In the genomic region with DNA sequence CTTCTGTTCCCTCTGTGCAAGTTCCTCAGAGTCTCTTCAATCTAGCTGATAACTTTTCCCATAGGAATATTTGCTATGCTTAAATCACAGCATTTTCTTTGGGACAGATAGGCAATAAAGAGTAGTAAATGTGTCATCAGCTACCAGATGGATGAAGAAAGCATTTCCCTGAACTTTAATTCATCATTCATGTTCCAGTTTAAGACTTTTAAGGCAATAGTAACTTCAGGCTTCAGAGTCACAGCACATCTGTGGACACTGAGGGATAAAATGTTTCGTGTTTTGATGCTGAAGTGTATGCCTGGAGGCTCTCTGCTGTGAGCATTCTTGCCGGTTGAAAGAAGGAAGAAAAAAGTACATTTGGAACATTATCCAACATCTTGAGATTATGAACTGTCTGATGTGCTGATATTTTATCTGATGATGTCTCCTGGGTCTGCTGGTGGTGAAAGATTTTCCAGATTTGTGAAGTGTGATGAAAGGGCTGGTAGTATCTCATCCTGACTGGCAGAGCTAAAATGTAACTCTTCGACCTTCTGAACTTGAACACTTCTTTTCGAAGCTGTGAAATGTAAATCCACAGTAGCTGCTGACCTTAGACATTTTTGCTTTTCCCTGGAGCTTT, we compare ENCODE assay signal across 21 cellular contexts.
DNase-seq lines count a peak whose midpoint lies in the region; ATAC-seq and TF ChIP-seq lines count a peak whose summit lies in the region.
"Had no signal": no experiment of that assay in that cellular context is flagged by ENCODE, and none has a peak within 500 bp of the region (broad histone marks: within the 10 kb centered on the region; RNA-seq: fewer than 3 reads in every experiment).

No MANE protein-coding gene starts in this region.

- no peaks in the 10 kb centered on the region for H3K9me3 Mint-ChIP-seq in brain
- H3K9me3 Mint-ChIP-seq: activated CD4-positive, alpha-beta T cell treated with anti-CD3 and anti-CD28 coated beads, Interleukin-2, amount 10 ng/mL, durations not matched to agents 7 days and 5 days; activated naive CD4-positive, alpha-beta T cell treated with anti-CD3 and anti-CD28 coated beads, Interleukin-2, amount 10 ng/mL, durations not matched to agents 7 days and 5 days had no signal

- H3K36me3 Mint-ChIP-seq in brain = peaks cover 46% of the 10 kb centered on the region
- H3K36me3 Mint-ChIP-seq: activated CD8-positive, alpha-beta memory T cell treated with anti-CD3 and anti-CD28 coated beads, Interleukin-2, amount 10 ng/mL, durations not matched to agents 7 days and 5 days; activated naive CD4-positive, alpha-beta T cell treated with anti-CD3 and anti-CD28 coated beads, Interleukin-2, amount 10 ng/mL, durations not matched to agents 7 days and 5 days had no signal

- peak overlapping the region in 4 of 5 experiments; percentile 30 to 72 (median 56) for H3K27ac Mint-ChIP-seq in brain
- H3K27ac Mint-ChIP-seq: activated CD4-positive, alpha-beta T cell treated with anti-CD3 and anti-CD28 coated beads, Interleukin-2, amount 10 ng/mL, durations not matched to agents 7 days and 5 days; activated CD8-positive, alpha-beta memory T cell treated with anti-CD3 and anti-CD28 coated beads, Interleukin-2, amount 10 ng/mL, durations not matched to agents 7 days and 5 days; activated naive CD4-positive, alpha-beta T cell treated with anti-CD3 and anti-CD28 coated beads, Interleukin-2, amount 10 ng/mL, durations not matched to agents 7 days and 5 days had no signal

- no peak for ATAC-seq in GM21526 (IDR thresholded peaks at IDR 0.05; ENCODE audit: low FRiP score, unreplicated experiment)
- no peak for ATAC-seq in HG03095 (IDR thresholded peaks at IDR 0.05; ENCODE audit: unreplicated experiment)
- ATAC-seq: activated CD8-positive, alpha-beta memory T cell treated with anti-CD3 and anti-CD28 coated beads, Interleukin-2, amount 10 ng/mL, durations not matched to agents 7 days and 5 days; gastrocnemius medialis; Right ventricle myocardium inferior; upper lobe of right lung had no signal

- peak overlapping the region in 1 of 5 experiments; percentile 1 for H3K4me3 Mint-ChIP-seq in brain
- H3K4me3 Mint-ChIP-seq: activated CD4-positive, alpha-beta T cell treated with anti-CD3 and anti-CD28 coated beads, Interleukin-2, amount 10 ng/mL, durations not matched to agents 7 days and 5 days; activated CD8-positive, alpha-beta memory T cell treated with anti-CD3 and anti-CD28 coated beads, Interleukin-2, amount 10 ng/mL, durations not matched to agents 7 days and 5 days; activated naive CD4-positive, alpha-beta T cell treated with anti-CD3 and anti-CD28 coated beads, Interleukin-2, amount 10 ng/mL, durations not matched to agents 7 days and 5 days had no signal

- no peak for TF ChIP-seq CTCF in brain (conservative IDR thresholded peaks at IDR 0.05)

- DNase-seq in A172 (ENCODE audit: low spot score) (peak; percentile 27), GM04503 (ENCODE audit: low read depth) (peak; percentile 87), left kidney (ENCODE audit: low read depth, low spot score) (peak; percentile 58), LoVo (ENCODE audit: low spot score) (no peak), KG1 (lab: John Stamatoyannopoulos, UW) (no peak)
- DNase-seq: activated CD4-positive, alpha-beta T cell treated with anti-CD3 and anti-CD28 coated beads, Interleukin-2, amount 10 ng/mL, durations not matched to agents 7 days and 5 days; activated CD8-positive, alpha-beta memory T cell treated with anti-CD3 and anti-CD28 coated beads, Interleukin-2, amount 10 ng/mL, durations not matched to agents 7 days and 5 days; activated naive CD4-positive, alpha-beta T cell treated with anti-CD3 and anti-CD28 coated beads, Interleukin-2, amount 10 ng/mL, durations not matched to agents 7 days and 5 days; dermis blood vessel endothelial cell; DND-41; gastrocnemius medialis; KBM-7; kidney; NCI-H1436; NCI-H2107; small intestine; upper lobe of right lung had no signal

- peaks cover 69% of the 10 kb centered on the region for H3K4me1 Mint-ChIP-seq in brain
- H3K4me1 Mint-ChIP-seq: activated CD4-positive, alpha-beta T cell treated with anti-CD3 and anti-CD28 coated beads, Interleukin-2, amount 10 ng/mL, durations not matched to agents 7 days and 5 days; activated CD8-positive, alpha-beta memory T cell treated with anti-CD3 and anti-CD28 coated beads, Interleukin-2, amount 10 ng/mL, durations not matched to agents 7 days and 5 days; activated naive CD4-positive, alpha-beta T cell treated with anti-CD3 and anti-CD28 coated beads, Interleukin-2, amount 10 ng/mL, durations not matched to agents 7 days and 5 days had no signal

- no peaks in the 10 kb centered on the region for H3K27me3 Mint-ChIP-seq in brain

Comparison
In these comparisons a context has a peak if more than half of its experiments do, and no peak if none do; other contexts are left out.
1. DNase-seq: peak in A172 (single experiment), GM04503 (single experiment) and left kidney (single experiment); none in LoVo (single experiment) and KG1 (single experiment).